ENCODE assay signal across 8 cellular contexts in the genomic region with DNA sequence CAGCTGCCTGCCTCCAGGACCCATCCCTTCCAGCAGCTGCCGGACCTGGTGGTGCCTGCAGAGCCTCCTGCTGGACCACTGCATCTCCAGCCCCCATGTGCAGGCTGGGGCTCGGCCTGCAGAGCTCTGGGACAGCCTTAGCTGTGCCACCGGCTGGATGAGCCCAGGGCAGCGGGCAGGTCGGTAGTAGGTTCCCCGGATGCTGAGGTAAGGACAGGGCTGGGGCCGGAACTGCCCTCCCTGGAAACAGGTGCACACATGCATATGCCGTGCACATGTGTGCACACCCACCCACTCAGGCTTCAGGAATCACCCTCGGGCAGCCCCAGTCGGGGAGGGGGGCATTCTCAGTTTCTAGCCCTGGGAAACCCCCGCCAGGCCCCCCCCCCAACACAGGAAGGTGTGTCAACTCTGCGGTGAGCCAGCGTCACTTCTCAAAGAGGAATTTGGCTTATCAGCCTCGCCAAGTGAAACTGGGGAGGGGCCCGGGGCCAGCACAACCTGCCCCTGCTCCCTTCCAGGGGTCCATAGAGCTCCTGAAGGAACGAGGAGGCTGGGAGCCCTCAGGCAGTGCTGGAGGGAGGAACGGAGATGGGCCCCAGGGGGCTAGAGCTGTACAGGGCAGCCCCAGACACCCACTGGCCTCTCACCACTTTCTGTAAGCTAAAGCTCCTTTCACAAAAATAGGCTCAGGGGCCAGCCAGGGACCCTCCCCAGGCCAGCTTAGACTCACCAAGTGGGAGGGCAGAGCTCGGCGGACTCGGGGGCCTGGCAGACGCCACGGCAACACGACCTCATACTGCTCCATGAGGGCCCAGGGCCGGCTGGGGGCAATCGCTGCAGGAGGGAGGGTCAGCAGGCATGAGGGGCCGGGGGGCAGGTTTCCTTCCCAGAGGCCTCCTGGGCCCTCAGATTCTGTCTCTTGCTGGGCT. TPM values are rescaled to one million over a fixed set of nuclear protein-coding genes. Genes with fewer than 3 reads are reported as not detected.
DNase-seq lines count a peak whose midpoint lies in the region; ATAC-seq and TF ChIP-seq lines count a peak whose summit lies in the region.

No MANE protein-coding gene starts in this region.

- H3K4me3 ChIP-seq in CD8-positive, alpha-beta T cell (ENCODE audit: low read depth, low read length) = peak overlapping the region; percentile 73
- no peak overlapping the region for H3K4me3 ChIP-seq in fibroblast of pulmonary artery (replicated peaks; ENCODE audit: low read depth, low read length)

- intact Hi-C loops in CD8-positive, alpha-beta T cell (cut with DNase I, micrococcal nuclease) = loop anchor here (1.0 to 10.0 kb wide), 6 partner anchors 11 to 130 kb away; a partner anchor contains a TSS

- peaks cover 40% of the 10 kb centered on the region for H3K4me1 Mint-ChIP-seq in CD8-positive, alpha-beta T cell (ENCODE audit: low read depth)

- peaks cover 50% of the 10 kb centered on the region for H3K4me1 ChIP-seq in CD8-positive, alpha-beta T cell (ENCODE audit: insufficient read depth, low read length)

- no peaks in the 10 kb centered on the region for H3K9me3 ChIP-seq in CD8-positive, alpha-beta T cell (ENCODE audit: low read length)

- H3K36me3 Mint-ChIP-seq in CD8-positive, alpha-beta T cell = peaks cover 15% of the 10 kb centered on the region

- DNase-seq in CD8-positive, alpha-beta T cell = peak; percentile 55 to 88 (median 75)
- DNase-seq in activated CD4-positive, alpha-beta T cell treated with anti-CD3 and anti-CD28 coated beads, Interleukin-2, amount 50 U/mL, for 1 hour = peak; percentile 81
- DNase-seq in fibroblast of pulmonary artery (ENCODE audit: low read depth) (no peak), NCI-H2107 (lab: John Stamatoyannopoulos, UW) (no peak), NCI-H2081 treated with DMSO at 0.1 percent for 48 hours (lab: John Stamatoyannopoulos, UW) (no peak)
- DNase-seq in stimulated activated CD8-positive, alpha-beta memory T cell treated with anti-CD3 and anti-CD28 coated beads, Interleukin-7, amount 100 ng/mL, for 1 hour (ENCODE audit: low read depth in 2 of 2) = peak; percentile 55 to 61

- peak; percentile 71 for ATAC-seq in CD8-positive, alpha-beta T cell
- ATAC-seq in GM19467 (IDR thresholded peaks at IDR 0.05; ENCODE audit: unreplicated experiment) (peak; percentile 43), HG03571 (IDR thresholded peaks at IDR 0.05; ENCODE audit: unreplicated experiment) (peak; percentile 44)

- no peak for TF ChIP-seq CTCF in CD8-positive, alpha-beta T cell (IDR thresholded peaks at IDR 0.05)
- peak; percentile 1 for TF ChIP-seq CTCF in fibroblast of pulmonary artery (IDR thresholded peaks at IDR 0.05; ENCODE audit: low read length, missing control alignments)

- peaks cover 5% of the 10 kb centered on the region for H3K36me3 ChIP-seq in CD8-positive, alpha-beta T cell (ENCODE audit: insufficient read depth, low read length)

- CTCF ChIA-PET in CD8-positive, alpha-beta T cell (lab: Charles Lee) = interaction anchor here (0.8 to 3.6 kb wide), 8 partner anchors 9 to 291 kb away, joined by 3 to 16 read pairs (median 4); no protein-coding TSS in a partner anchor

- H3K27ac ChIP-seq in CD8-positive, alpha-beta T cell (ENCODE audit: low read depth, low read length) = peak overlapping the region; percentile 73

- no peaks in the 10 kb centered on the region for H3K27me3 Mint-ChIP-seq in CD8-positive, alpha-beta T cell (ENCODE audit: low read depth)

- POLR2A ChIA-PET in CD8-positive, alpha-beta T cell (lab: Charles Lee) = interaction anchor here (1.5 to 2.9 kb wide), 2 partner anchors 11 to 14 kb away, joined by 5 to 14 read pairs; no protein-coding TSS in a partner anchor

- no peaks in the 10 kb centered on the region for H3K27me3 ChIP-seq in CD8-positive, alpha-beta T cell (ENCODE audit: insufficient read depth, low read length)

- H3K4me3 Mint-ChIP-seq in CD8-positive, alpha-beta T cell = peak overlapping the region; percentile 82

- H3K9me3 Mint-ChIP-seq in CD8-positive, alpha-beta T cell = no peaks in the 10 kb centered on the region

- peak overlapping the region; percentile 91 for H3K27ac Mint-ChIP-seq in CD8-positive, alpha-beta T cell

RNA-seq across cellular contexts. Expression of a gene that starts 1.7 kb away (rescaled TPM):
- total RNA-seq in CD8-positive, alpha-beta T cell = 10 to 100 TPM; 67.0 to 67.3 TPM

RNA-seq across cellular contexts. Expression of a gene that starts 33.7 kb away (rescaled TPM):
- total RNA-seq in CD8-positive, alpha-beta T cell = 10 to 100 TPM; 74.4 to 79.1 TPM

RNA-seq across cellular contexts. Expression of a gene that starts 33.7 kb away (rescaled TPM):
- total RNA-seq in CD8-positive, alpha-beta T cell = 10 to 100 TPM; 36.5 to 38.8 TPM

RNA-seq across cellular contexts. Expression of a gene that starts 37.4 kb away (rescaled TPM):
- not detected for total RNA-seq in CD8-positive, alpha-beta T cell

RNA-seq across cellular contexts. Expression of a gene that starts 45.0 kb away (rescaled TPM):
- not detected for total RNA-seq in CD8-positive, alpha-beta T cell

Comparison
In these comparisons a context has a peak if more than half of its experiments do, and no peak if none do; other contexts are left out.
1. DNase-seq: peak in CD8-positive, alpha-beta T cell (7 of 7), activated CD4-positive, alpha-beta T cell treated with anti-CD3 and anti-CD28 coated beads, Interleukin-2, amount 50 U/mL, for 1 hour (single experiment) and stimulated activated CD8-positive, alpha-beta memory T cell treated with anti-CD3 and anti-CD28 coated beads, Interleukin-7, amount 100 ng/mL, for 1 hour (2 of 2); none in fibroblast of pulmonary artery (single experiment), NCI-H2107 (single experiment) and NCI-H2081 treated with DMSO at 0.1 percent for 48 hours (single experiment).
2. Peak in every context shown above with its lines, with median percentiles within 50 percentile points of each other: ATAC-seq.